18 cellular contexts compared by ENCODE assay signal in the genomic region with DNA sequence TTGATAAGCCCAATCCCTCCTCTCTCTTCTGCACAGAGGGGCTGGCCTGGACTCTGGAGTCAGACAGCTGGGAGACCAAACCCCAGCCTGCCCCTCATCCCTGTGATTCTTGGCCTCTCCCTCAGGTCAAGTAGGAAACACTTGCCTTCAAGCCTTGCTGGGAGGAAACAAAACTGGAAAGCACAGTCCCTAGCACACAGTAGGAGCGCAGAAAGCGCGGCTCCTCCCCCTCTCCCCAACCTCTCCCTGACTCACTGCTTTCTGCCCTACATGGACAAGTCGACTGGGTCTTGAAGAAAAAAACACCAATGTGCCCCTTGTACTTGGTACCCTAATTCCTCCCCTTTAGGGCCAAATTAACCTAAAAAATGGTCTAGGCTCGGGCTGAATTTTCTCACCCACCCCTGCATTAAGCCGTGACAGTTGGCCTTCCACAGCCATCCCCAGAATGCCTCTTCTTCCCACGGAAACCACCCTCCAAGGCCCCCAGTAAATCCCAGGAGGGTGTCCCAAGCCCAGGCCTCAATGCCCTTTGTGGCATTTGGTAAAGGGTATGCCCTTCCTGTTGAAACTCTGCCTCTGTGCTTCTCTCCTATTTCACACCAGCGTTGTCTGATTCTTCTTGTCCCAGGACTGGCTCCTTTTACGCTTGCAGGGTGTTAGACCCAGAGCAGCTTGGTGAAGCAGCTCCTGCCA.
"Had no signal": no experiment of that assay in that cellular context is flagged by ENCODE, and none has a peak within 500 bp of the region (broad histone marks: within the 10 kb centered on the region; RNA-seq: fewer than 3 reads in every experiment).

No MANE protein-coding gene starts in this region.

- H3K4me1 ChIP-seq: breast epithelium, neural progenitor cell, thyroid gland had no signal

- ATAC-seq: stimulated activated effector memory CD8-positive, alpha-beta T cell treated with anti-CD3 and anti-CD28 coated beads, Interleukin-12 subunit alpha, Interleukin-12 subunit beta, amount 100 ng/mL, for 72 hours had no signal

- H2AFZ ChIP-seq: neural progenitor cell had no signal

- H3K4me2 ChIP-seq: neural progenitor cell had no signal

- H3K9ac ChIP-seq: neural progenitor cell had no signal

- H3K9me3 ChIP-seq: breast epithelium, ovary, thyroid gland had no signal

- H3K36me3 Mint-ChIP-seq: stimulated activated effector memory CD8-positive, alpha-beta T cell treated with anti-CD3 and anti-CD28 coated beads, Interleukin-12 subunit alpha, Interleukin-12 subunit beta, amount 100 ng/mL, for 72 hours had no signal

- H3K27me3 ChIP-seq: breast epithelium, neural progenitor cell, ovary, thyroid gland had no signal

- DNase-seq: activated CD4-positive, alpha-beta T cell treated with anti-CD3 and anti-CD28 coated beads, Interleukin-2, amount 50 U/mL, for 4 hours; activated CD4-positive, CD25-positive, alpha-beta regulatory T cell treated with anti-CD3 and anti-CD28 coated beads, Interleukin-2, amount 50 U/mL, for 72 hours; activated naive CD4-positive, alpha-beta T cell; activated T-cell treated with anti-CD3 and anti-CD28 coated beads for 4 hours; aorta; cerebellar nuclear complex; effector memory CD4-positive, alpha-beta T cell; head of caudate nucleus; left colon; thyroid gland had no signal

- H3K4me3 ChIP-seq: breast epithelium, lung, neural progenitor cell, ovary, thyroid gland had no signal

- H3K4me1 Mint-ChIP-seq: mesothelial cell of epicardium had no signal

- H3K27ac Mint-ChIP-seq: mesothelial cell of epicardium; neural progenitor cell; stimulated activated effector memory CD8-positive, alpha-beta T cell treated with anti-CD3 and anti-CD28 coated beads, Interleukin-12 subunit alpha, Interleukin-12 subunit beta, amount 100 ng/mL, for 72 hours; T-helper 2 cell treated with Interferon-gamma antibody and Interleukin-4, amounts not matched to agents 5 μg/mL and 100 μg/mL, for 36 hours had no signal

- H3K36me3 ChIP-seq: breast epithelium, neural progenitor cell, ovary, thyroid gland had no signal

- H3K27ac ChIP-seq: breast epithelium, epithelial cell of prostate, neural progenitor cell, ovary, thyroid gland had no signal

- H3K4me3 Mint-ChIP-seq: mesothelial cell of epicardium; neural progenitor cell; stimulated activated effector memory CD8-positive, alpha-beta T cell treated with anti-CD3 and anti-CD28 coated beads, Interleukin-12 subunit alpha, Interleukin-12 subunit beta, amount 100 ng/mL, for 72 hours; T-helper 2 cell treated with Interferon-gamma antibody and Interleukin-4, amounts not matched to agents 5 μg/mL and 100 μg/mL, for 36 hours had no signal

- H3K9me3 Mint-ChIP-seq: stimulated activated effector memory CD8-positive, alpha-beta T cell treated with anti-CD3 and anti-CD28 coated beads, Interleukin-12 subunit alpha, Interleukin-12 subunit beta, amount 100 ng/mL, for 72 hours; T-helper 2 cell treated with Interferon-gamma antibody and Interleukin-4, amounts not matched to agents 5 μg/mL and 100 μg/mL, for 36 hours had no signal
